8 cellular contexts compared by ENCODE assay signal in genomic region chr12:106582661-106583577, GRCh38. TPM values are rescaled to one million over a fixed set of nuclear protein-coding genes. Genes with fewer than 3 reads are reported as not detected.
DNase-seq lines count a peak whose midpoint lies in the region; ATAC-seq and TF ChIP-seq lines count a peak whose summit lies in the region.

TSS of gene RFX4 (plus strand) at chr12:106583004. CDS start at chr12:106583321, 317 bp downstream.

- in situ Hi-C loops in astrocyte of the spinal cord (cut with HindIII; ENCODE audit: low sequenced_read_pairs), result no loop called here

- ATAC-seq in Right ventricle myocardium inferior (no peak), upper lobe of left lung (ENCODE audit: low FRiP score in 2 of 2) (no peak)

- H3K4me1 ChIP-seq in left ventricle myocardium inferior, result peaks cover 73% of the 10 kb centered on the region
- peaks cover 17 to 65% (median 40%) of the 10 kb centered on the region in 4 donors for H3K4me1 ChIP-seq in upper lobe of left lung
- no peaks in the 10 kb centered on the region for H3K4me1 ChIP-seq in SJCRH30

- no peak for TF ChIP-seq EP300 in upper lobe of left lung (IDR thresholded peaks at IDR 0.05)

- H3K27me3 ChIP-seq in left ventricle myocardium inferior (ENCODE audit: low read depth) (peaks cover 100% of the 10 kb centered on the region), upper lobe of left lung (peaks cover 4 to 72% (median 45%) of the 10 kb centered on the region in 4 donors), SJCRH30 (no peaks in the 10 kb centered on the region)

- H3K36me3 ChIP-seq in left ventricle myocardium inferior (no peaks in the 10 kb centered on the region), upper lobe of left lung (no peaks in the 10 kb centered on the region), SJCRH30 (no peaks in the 10 kb centered on the region)

- TF ChIP-seq CTCF in left ventricle myocardium inferior (IDR thresholded peaks at IDR 0.05; ENCODE audit: borderline replicate concordance) (no peak), astrocyte of the spinal cord (IDR thresholded peaks at IDR 0.05; ENCODE audit: low read depth, low read length) (no peak), upper lobe of left lung (IDR thresholded peaks at IDR 0.05) (no peak)

- DNase-seq in left ventricle myocardium inferior (no peak), Right ventricle myocardium inferior (ENCODE audit: missing footprints) (no peak), astrocyte of the spinal cord (ENCODE audit: low read depth, low spot score) (no peak), medulla oblongata (ENCODE audit: extremely low spot score) (peak; percentile 69), upper lobe of left lung (peak in 1 of 2 donors; percentile 44), dermis blood vessel endothelial cell (no peak), A172 (ENCODE audit: low spot score) (no peak), SJCRH30 (no peak)

- H3K9me3 ChIP-seq in left ventricle myocardium inferior (replicated peaks), result no peaks in the 10 kb centered on the region
- no peaks in the 10 kb centered on the region for H3K9me3 ChIP-seq in upper lobe of left lung
- no peaks in the 10 kb centered on the region for H3K9me3 ChIP-seq in SJCRH30 (replicated peaks)

- peak within 1 kb of the TSS; percentile 61 for H3K4me3 ChIP-seq in left ventricle myocardium inferior
- H3K4me3 ChIP-seq in astrocyte of the spinal cord (ENCODE audit: low read depth, low read length), result peak within 1 kb of the TSS; percentile 5
- peak within 1 kb of the TSS in 3 of 4 donors; percentile 21 to 42 (median 30) for H3K4me3 ChIP-seq in upper lobe of left lung
- no peak within 1 kb of the TSS for H3K4me3 ChIP-seq in SJCRH30

- no peak for TF ChIP-seq POLR2A in upper lobe of left lung (IDR thresholded peaks at IDR 0.05)

- intact Hi-C loops in left ventricle myocardium inferior (cut with micrococcal nuclease) (no loop called here), Right ventricle myocardium inferior (cut with DNase I) (no loop called here)

- H3K27ac ChIP-seq in left ventricle myocardium inferior (replicated peaks) (no peak within 1 kb of the TSS), upper lobe of left lung (no peak within 1 kb of the TSS), SJCRH30 (no peak within 1 kb of the TSS)

- 2 to 4% methylated on average over 34 to 35 of the region's 35 CpGs for WGBS in upper lobe of left lung, 2 donors

RNA-seq across cellular contexts. Expression of gene RFX4, which starts in this region (rescaled TPM):
- total RNA-seq in left ventricle myocardium inferior, result not detected
- not detected for total RNA-seq in Right ventricle myocardium inferior
- total RNA-seq in upper lobe of left lung, result not detected
- not detected in 2 replicates for total RNA-seq in dermis blood vessel endothelial cell
- total RNA-seq in A172 (2014; rRNA removed; shearing (Covaris generic)), result not detected in 2 replicates
- 0.40 and 0.56 TPM in 2 replicates for total RNA-seq in SJCRH30 (2014; rRNA removed; shearing (Covaris generic))
